ENCODE assay signal across 14 cellular contexts in genomic region chr14:34833545-34834523, GRCh38. TPM values are rescaled to one million over a fixed set of nuclear protein-coding genes. Genes with fewer than 3 reads are reported as not detected.
DNase-seq lines count a peak whose midpoint lies in the region; FAIRE-seq and TF ChIP-seq lines count a peak whose summit lies in the region.
"Had no signal": no experiment of that assay in that cellular context is flagged by ENCODE, and none has a peak within 500 bp of the region (broad histone marks: within the 10 kb centered on the region; RNA-seq: fewer than 3 reads in every experiment).

No MANE protein-coding gene starts in this region.

- 0 out of 2 replicates have a peak overlapping the region, but pooled peaks have one; percentile 1 for H3K27ac ChIP-seq in Karpas-422 (ENCODE audit: low read length)
- H3K27ac ChIP-seq: parathyroid adenoma had no signal

- H3K9me3 Mint-ChIP-seq in neural crest cell (peaks cover 3% of the 10 kb centered on the region), Calu3 (ENCODE audit: low read depth, unreplicated experiment) (no peaks in the 10 kb centered on the region)

- no peaks in the 10 kb centered on the region for H3K9me2 ChIP-seq in Karpas-422 (replicated peaks; ENCODE audit: insufficient read depth, low read length)

- H3K27me3 Mint-ChIP-seq in neural crest cell (ENCODE audit: low read depth) (no peaks in the 10 kb centered on the region), Calu3 (ENCODE audit: unreplicated experiment) (no peaks in the 10 kb centered on the region)

- peaks cover 9% of the 10 kb centered on the region for H3K36me3 Mint-ChIP-seq in neural crest cell (ENCODE audit: low read depth)
- H3K36me3 Mint-ChIP-seq in Calu3 (ENCODE audit: insufficient read depth, unreplicated experiment), result no peaks in the 10 kb centered on the region

- intact Hi-C loops in Calu3 (cut with micrococcal nuclease; ENCODE audit: unreplicated experiment), result no loop called here

- H3K4me3 Mint-ChIP-seq in neural crest cell (no peak overlapping the region), Calu3 (ENCODE audit: low read depth, unreplicated experiment) (no peak overlapping the region)

- no peak overlapping the region for H2AFZ ChIP-seq in Karpas-422 (ENCODE audit: low read length)
- H2AFZ ChIP-seq: parathyroid adenoma had no signal

- H3K4me1 ChIP-seq in Karpas-422 (ENCODE audit: low read length), result peaks cover 36% of the 10 kb centered on the region
- H3K4me1 ChIP-seq: parathyroid adenoma had no signal

- no peaks in the 10 kb centered on the region for H3K9me3 ChIP-seq in Karpas-422 (ENCODE audit: low read length)

- H3K27me3 ChIP-seq in Karpas-422 (ENCODE audit: low read length), result no peaks in the 10 kb centered on the region

- H3K79me2 ChIP-seq in Karpas-422 (ENCODE audit: low read length), result peaks cover 98% of the 10 kb centered on the region

- peaks cover 3% of the 10 kb centered on the region; the same call in 1 of the 2 replicates for H4K20me1 ChIP-seq in Karpas-422 (ENCODE audit: insufficient read depth, low read depth, low read length)

- no peak overlapping the region for H3K4me2 ChIP-seq in Karpas-422 (ENCODE audit: low read depth, low read length, poor library complexity, severe bottlenecking)

- peak; percentile 36 for FAIRE-seq in GM18507 (lab: Jason Lieb, UNC)
- FAIRE-seq: astrocyte, islet of Langerhans had no signal

- CTCF ChIA-PET in Calu3 (lab: Charles Lee), result no interaction called here

- peaks cover 17% of the 10 kb centered on the region for H3K36me3 ChIP-seq in Karpas-422 (ENCODE audit: insufficient read depth, low read length)

- no peak overlapping the region for H3K4me3 ChIP-seq in Karpas-422 (ENCODE audit: low read length)

- H3K4me1 Mint-ChIP-seq in neural crest cell (peaks cover 11% of the 10 kb centered on the region), Calu3 (ENCODE audit: low read depth, unreplicated experiment) (no peaks in the 10 kb centered on the region)

- DNase-seq in GM18507 (ENCODE audit: extremely low spot score, insufficient read length, low read depth) (no peak), Karpas-422 (peak; percentile 40), amniotic epithelial cell (ENCODE audit: low read depth) (peak; percentile 38), neural crest cell (ENCODE audit: low read depth, low spot score) (no peak), DMS53 (lab: John Stamatoyannopoulos, UW) (no peak), Calu3 (no peak), AG08396 (ENCODE audit: low spot score) (no peak)
- DNase-seq: NCI-H2107; RPMI8226; stimulated activated CD4-positive, alpha-beta T cell treated with anti-CD3 and anti-CD28 coated beads, Interleukin-4, amount 100 ng/mL, for 1 hour; substantia nigra had no signal

- H3K9ac ChIP-seq in Karpas-422 (ENCODE audit: low read length), result no peak overlapping the region
- H3K9ac ChIP-seq: parathyroid adenoma had no signal

- BruUV-seq in Calu3 (replicated peaks; lab: Mats Ljungman, UMichigan), result no TSS peak

- TF ChIP-seq CTCF in neural crest cell (conservative IDR thresholded peaks at IDR 0.05) (no peak), Calu3 (IDR thresholded peaks at IDR 0.05; ENCODE audit: unreplicated experiment) (no peak)

- H3K27ac Mint-ChIP-seq in neural crest cell (ENCODE audit: unreplicated experiment) (peak overlapping the region; percentile 60), Calu3 (ENCODE audit: unreplicated experiment) (no peak overlapping the region)

RNA-seq across cellular contexts. Expression of gene BAZ1A, which starts 41.3 kb away (rescaled TPM):
- total RNA-seq in Karpas-422 (2014; rRNA removed; shearing (Covaris generic); ENCODE audit: low replicate concordance), result 63.7 and 136 TPM in 2 replicates
- total RNA-seq in neural crest cell (50.2 and 56.3 TPM in 2 replicates), Calu3 (2022) (35.7 and 38.1 TPM in 2 replicates)

Comparison
In these comparisons a context has a peak if more than half of its experiments do, and no peak if none do; other contexts are left out.
1. DNase-seq: peak in Karpas-422 (single experiment) and amniotic epithelial cell (single experiment); none in GM18507 (single experiment), neural crest cell (single experiment), DMS53 (single experiment), Calu3 (single experiment) and AG08396 (single experiment).